1 cellular context compared by ENCODE assay signal in genomic region chr2:89585558-89585920, GRCh38.
TF ChIP-seq lines count a peak whose summit lies in the region.

No MANE protein-coding gene starts in this region.

TF ChIP-seq in HepG2, 621 proteins besides CTCF, POLR2A, EP300 and RAD21 (continued from another document):
- TF ChIP-seq FOXA3 (CRISPR knock-in tag; IDR thresholded peaks at IDR 0.05) (0 out of 2 replicates have a peak, but pooled peaks have one; percentile 4), TAF1 (CRISPR knock-in tag; IDR thresholded peaks at IDR 0.05) (peak; percentile 61), SAP130 (CRISPR knock-in tag; IDR thresholded peaks at IDR 0.05; ENCODE audit: low read depth) (peak; percentile 51; the same call in 1 of the 2 replicates), GABPB1 (CRISPR knock-in tag; IDR thresholded peaks at IDR 0.05) (peak; percentile 38; the same call in 1 of the 2 replicates), DMAP1 (CRISPR knock-in tag; IDR thresholded peaks at IDR 0.05) (0 out of 2 replicates have a peak, but pooled peaks have one; percentile 27), POLR2AphosphoS5 (IDR thresholded peaks at IDR 0.05; ENCODE audit: low read depth, low read length) (peak; percentile 36; the same call in 1 of the 2 replicates), MXD3 (CRISPR knock-in tag; IDR thresholded peaks at IDR 0.05) (0 out of 2 replicates have a peak, but pooled peaks have one; percentile 23), ZNF263 (CRISPR knock-in tag; IDR thresholded peaks at IDR 0.05) (0 out of 2 replicates have a peak, but pooled peaks have one; percentile 24), THAP11 (CRISPR knock-in tag; IDR thresholded peaks at IDR 0.05) (0 out of 2 replicates have a peak, but pooled peaks have one; percentile 24), ZNF768 (CRISPR knock-in tag; IDR thresholded peaks at IDR 0.05) (0 out of 2 replicates have a peak, but pooled peaks have one; percentile 22), RFXAP (CRISPR knock-in tag; IDR thresholded peaks at IDR 0.05; ENCODE audit: borderline replicate concordance) (0 out of 2 replicates have a peak, but pooled peaks have one; percentile 27), MAX (IDR thresholded peaks at IDR 0.05) (peak; percentile 17; the same call in 1 of the 2 replicates), PHF8 (CRISPR knock-in tag; IDR thresholded peaks at IDR 0.05) (peak; percentile 51; the same call in 1 of the 2 replicates), SP5 (CRISPR knock-in tag; IDR thresholded peaks at IDR 0.05; ENCODE audit: borderline replicate concordance, low read depth) (peak; percentile 67; the same call in 1 of the 2 replicates), ZNF160 (CRISPR knock-in tag; IDR thresholded peaks at IDR 0.05) (0 out of 2 replicates have a peak, but pooled peaks have one; percentile 36), FOSL2 (CRISPR knock-in tag; IDR thresholded peaks at IDR 0.05) (0 out of 2 replicates have a peak, but pooled peaks have one; percentile 15), POLR2G (IDR thresholded peaks at IDR 0.05; ENCODE audit: low read depth, low read length) (0 out of 2 replicates have a peak, but pooled peaks have one; percentile 22), ZNF264 (CRISPR knock-in tag; IDR thresholded peaks at IDR 0.05) (0 out of 2 replicates have a peak, but pooled peaks have one; percentile 21), RBFOX2 (IDR thresholded peaks at IDR 0.05; ENCODE audit: low read depth, low read length) (0 out of 2 replicates have a peak, but pooled peaks have one; percentile 33), KMT2B (CRISPR knock-in tag; IDR thresholded peaks at IDR 0.05) (0 out of 2 replicates have a peak, but pooled peaks have one; percentile 27), ZNF777 (CRISPR knock-in tag; IDR thresholded peaks at IDR 0.05) (peak; percentile 77), CHD2 (IDR thresholded peaks at IDR 0.05; ENCODE audit: low read depth, low read length) (0 out of 2 replicates have a peak, but pooled peaks have one; percentile 48)
- TF ChIP-seq, protein P1, sequence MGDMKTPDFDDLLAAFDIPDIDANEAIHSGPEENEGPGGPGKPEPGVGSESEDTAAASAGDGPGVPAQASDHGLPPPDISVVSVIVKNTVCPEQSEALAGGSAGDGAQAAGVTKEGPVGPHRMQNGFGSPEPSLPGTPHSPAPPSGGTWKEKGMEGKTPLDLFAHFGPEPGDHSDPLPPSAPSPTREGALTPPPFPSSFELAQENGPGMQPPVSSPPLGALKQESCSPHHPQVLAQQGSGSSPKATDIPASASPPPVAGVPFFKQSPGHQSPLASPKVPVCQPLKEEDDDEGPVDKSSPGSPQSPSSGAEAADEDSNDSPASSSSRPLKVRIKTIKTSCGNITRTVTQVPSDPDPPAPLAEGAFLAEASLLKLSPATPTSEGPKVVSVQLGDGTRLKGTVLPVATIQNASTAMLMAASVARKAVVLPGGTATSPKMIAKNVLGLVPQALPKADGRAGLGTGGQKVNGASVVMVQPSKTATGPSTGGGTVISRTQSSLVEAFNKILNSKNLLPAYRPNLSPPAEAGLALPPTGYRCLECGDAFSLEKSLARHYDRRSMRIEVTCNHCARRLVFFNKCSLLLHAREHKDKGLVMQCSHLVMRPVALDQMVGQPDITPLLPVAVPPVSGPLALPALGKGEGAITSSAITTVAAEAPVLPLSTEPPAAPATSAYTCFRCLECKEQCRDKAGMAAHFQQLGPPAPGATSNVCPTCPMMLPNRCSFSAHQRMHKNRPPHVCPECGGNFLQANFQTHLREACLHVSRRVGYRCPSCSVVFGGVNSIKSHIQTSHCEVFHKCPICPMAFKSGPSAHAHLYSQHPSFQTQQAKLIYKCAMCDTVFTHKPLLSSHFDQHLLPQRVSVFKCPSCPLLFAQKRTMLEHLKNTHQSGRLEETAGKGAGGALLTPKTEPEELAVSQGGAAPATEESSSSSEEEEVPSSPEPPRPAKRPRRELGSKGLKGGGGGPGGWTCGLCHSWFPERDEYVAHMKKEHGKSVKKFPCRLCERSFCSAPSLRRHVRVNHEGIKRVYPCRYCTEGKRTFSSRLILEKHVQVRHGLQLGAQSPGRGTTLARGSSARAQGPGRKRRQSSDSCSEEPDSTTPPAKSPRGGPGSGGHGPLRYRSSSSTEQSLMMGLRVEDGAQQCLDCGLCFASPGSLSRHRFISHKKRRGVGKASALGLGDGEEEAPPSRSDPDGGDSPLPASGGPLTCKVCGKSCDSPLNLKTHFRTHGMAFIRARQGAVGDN (CRISPR knock-in tag; IDR thresholded peaks at IDR 0.05): peak; percentile 40
- TF ChIP-seq, protein P2, sequence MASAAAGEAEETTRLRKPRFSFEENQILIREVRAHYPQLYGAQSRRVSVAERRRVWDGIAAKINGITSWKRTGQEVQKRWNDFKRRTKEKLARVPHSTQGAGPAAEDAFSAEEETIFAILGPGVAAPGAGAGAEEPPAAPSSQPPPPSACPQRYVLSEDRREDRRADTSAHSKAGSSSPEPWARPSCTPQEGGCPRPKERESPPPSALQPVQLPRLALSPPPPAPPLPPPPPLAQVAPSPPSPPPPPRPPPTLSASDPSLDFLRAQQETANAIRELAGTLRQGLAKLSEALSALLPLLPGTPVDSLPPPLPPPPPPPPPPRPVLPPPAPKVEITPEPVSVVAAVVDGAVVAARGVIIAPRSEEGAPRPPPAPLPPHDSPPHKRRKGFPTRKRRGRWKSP (CRISPR knock-in tag; IDR thresholded peaks at IDR 0.05): peak; percentile 27; the same call in 1 of the 2 replicates
- TF ChIP-seq, protein P3, sequence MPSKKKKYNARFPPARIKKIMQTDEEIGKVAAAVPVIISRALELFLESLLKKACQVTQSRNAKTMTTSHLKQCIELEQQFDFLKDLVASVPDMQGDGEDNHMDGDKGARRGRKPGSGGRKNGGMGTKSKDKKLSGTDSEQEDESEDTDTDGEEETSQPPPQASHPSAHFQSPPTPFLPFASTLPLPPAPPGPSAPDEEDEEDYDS (CRISPR knock-in tag; IDR thresholded peaks at IDR 0.05): peak; percentile 55; the same call in 1 of the 2 replicates
